1 cellular context compared by ENCODE assay signal in genomic region chr4:108751321-108751720, GRCh38.
TF ChIP-seq lines count a peak whose summit lies in the region.

No MANE protein-coding gene starts in this region.

TF ChIP-seq in K562, 482 proteins besides CTCF, POLR2A, EP300 and RAD21 (continued from another document):
- TF ChIP-seq, protein P1, sequence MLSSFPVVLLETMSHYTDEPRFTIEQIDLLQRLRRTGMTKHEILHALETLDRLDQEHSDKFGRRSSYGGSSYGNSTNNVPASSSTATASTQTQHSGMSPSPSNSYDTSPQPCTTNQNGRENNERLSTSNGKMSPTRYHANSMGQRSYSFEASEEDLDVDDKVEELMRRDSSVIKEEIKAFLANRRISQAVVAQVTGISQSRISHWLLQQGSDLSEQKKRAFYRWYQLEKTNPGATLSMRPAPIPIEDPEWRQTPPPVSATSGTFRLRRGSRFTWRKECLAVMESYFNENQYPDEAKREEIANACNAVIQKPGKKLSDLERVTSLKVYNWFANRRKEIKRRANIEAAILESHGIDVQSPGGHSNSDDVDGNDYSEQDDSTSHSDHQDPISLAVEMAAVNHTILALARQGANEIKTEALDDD (IDR thresholded peaks at IDR 0.05) = peak; percentile 58; the same call in 1 of the 2 replicates
- no peak for TF ChIP-seq ILF3 (IDR thresholded peaks at IDR 0.05; ENCODE audit: borderline replicate concordance)
- TF ChIP-seq ZBTB8A (IDR thresholded peaks at IDR 0.05; ENCODE audit: partially characterized antibody) = no peak
- TF ChIP-seq ARNT (IDR thresholded peaks at IDR 0.05) = no peak
- TF ChIP-seq, protein P2, sequence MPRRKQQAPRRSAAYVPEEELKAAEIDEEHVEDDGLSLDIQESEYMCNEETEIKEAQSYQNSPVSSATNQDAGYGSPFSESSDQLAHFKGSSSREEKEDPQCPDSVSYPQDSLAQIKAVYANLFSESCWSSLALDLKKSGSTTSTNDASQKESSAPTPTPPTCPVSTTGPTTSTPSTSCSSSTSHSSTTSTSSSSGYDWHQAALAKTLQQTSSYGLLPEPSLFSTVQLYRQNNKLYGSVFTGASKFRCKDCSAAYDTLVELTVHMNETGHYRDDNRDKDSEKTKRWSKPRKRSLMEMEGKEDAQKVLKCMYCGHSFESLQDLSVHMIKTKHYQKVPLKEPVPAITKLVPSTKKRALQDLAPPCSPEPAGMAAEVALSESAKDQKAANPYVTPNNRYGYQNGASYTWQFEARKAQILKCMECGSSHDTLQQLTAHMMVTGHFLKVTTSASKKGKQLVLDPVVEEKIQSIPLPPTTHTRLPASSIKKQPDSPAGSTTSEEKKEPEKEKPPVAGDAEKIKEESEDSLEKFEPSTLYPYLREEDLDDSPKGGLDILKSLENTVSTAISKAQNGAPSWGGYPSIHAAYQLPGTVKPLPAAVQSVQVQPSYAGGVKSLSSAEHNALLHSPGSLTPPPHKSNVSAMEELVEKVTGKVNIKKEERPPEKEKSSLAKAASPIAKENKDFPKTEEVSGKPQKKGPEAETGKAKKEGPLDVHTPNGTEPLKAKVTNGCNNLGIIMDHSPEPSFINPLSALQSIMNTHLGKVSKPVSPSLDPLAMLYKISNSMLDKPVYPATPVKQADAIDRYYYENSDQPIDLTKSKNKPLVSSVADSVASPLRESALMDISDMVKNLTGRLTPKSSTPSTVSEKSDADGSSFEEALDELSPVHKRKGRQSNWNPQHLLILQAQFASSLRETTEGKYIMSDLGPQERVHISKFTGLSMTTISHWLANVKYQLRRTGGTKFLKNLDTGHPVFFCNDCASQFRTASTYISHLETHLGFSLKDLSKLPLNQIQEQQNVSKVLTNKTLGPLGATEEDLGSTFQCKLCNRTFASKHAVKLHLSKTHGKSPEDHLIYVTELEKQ (CRISPR knock-in tag; IDR thresholded peaks at IDR 0.05) = no peak
- no peak for TF ChIP-seq JUND (IDR thresholded peaks at IDR 0.05; ENCODE audit: borderline replicate concordance, low read depth, low read length)
- TF ChIP-seq JUND (tag; IDR thresholded peaks at IDR 0.05; ENCODE audit: borderline replicate concordance, low read depth, low read length) = 0 out of 3 replicates have a peak, but pooled peaks have one; percentile 24
